In genomic region chr10:86213148-86213547, GRCh38 we compare ENCODE assay signal across 20 cellular contexts.
DNase-seq lines count a peak whose midpoint lies in the region; ATAC-seq, FAIRE-seq and TF ChIP-seq lines count a peak whose summit lies in the region.
"Had no signal": no experiment of that assay in that cellular context is flagged by ENCODE, and none has a peak within 500 bp of the region (broad histone marks: within the 10 kb centered on the region; RNA-seq: fewer than 3 reads in every experiment).

No MANE protein-coding gene starts in this region.

- no peak for FAIRE-seq in HepG2 (lab: Jason Lieb, UNC)
- FAIRE-seq in RCC 7860 (lab: Jason Lieb, UNC) = no peak
- FAIRE-seq: GM12891, GM18507, H54 had no signal

- H3K9me3 ChIP-seq in right lobe of liver = no peaks in the 10 kb centered on the region
- H3K9me3 ChIP-seq in HepG2 (ENCODE audit: low read length) = no peaks in the 10 kb centered on the region
- H3K9me3 ChIP-seq: HAP-1 had no signal

- intact Hi-C loops in right lobe of liver (cut with DNase I) = no loop called here
- intact Hi-C loops in HepG2 (cut with micrococcal nuclease; ENCODE audit: unreplicated experiment) = no loop called here
- intact Hi-C loops in posterior vena cava (cut with DNase I) = no loop called here

- TF ChIP-seq CTCF in right lobe of liver (IDR thresholded peaks at IDR 0.05) (no peak), HepG2 (CRISPR knock-in tag; IDR thresholded peaks at IDR 0.05) (no peak)

- ATAC-seq in right lobe of liver = no peak
- no peak for ATAC-seq in HepG2
- ATAC-seq in HG02763 (IDR thresholded peaks at IDR 0.05; ENCODE audit: unreplicated experiment) = no peak
- ATAC-seq: GM23338 had no signal

- H3K79me2 ChIP-seq in HepG2 (ENCODE audit: insufficient read depth, low read length) = no peaks in the 10 kb centered on the region

- POLR2A ChIA-PET in HepG2 (lab: Yijun Ruan, JAX) = no interaction called here

- DNase-seq in right lobe of liver (peak in 2 of 3 donors; percentile 3 to 31), HepG2 (ENCODE audit: low spot score) (no peak), RCC 7860 (ENCODE audit: low spot score) (peak; percentile 5), posterior vena cava (ENCODE audit: low spot score) (peak; percentile 49), OCI-M1 (lab: John Stamatoyannopoulos, UW) (no peak)
- DNase-seq: 8988T; C1 segment of cervical spinal cord; Calu3; CD4-positive, alpha-beta memory T cell; COR-L47; DMS53; DMS79 treated with DMSO at 0.1 percent for 48 hours; GF-D8; HFFc6 had no signal

- H4K20me1 ChIP-seq in HepG2 (ENCODE audit: insufficient read depth, low read length) = no peaks in the 10 kb centered on the region

- TF ChIP-seq RAD21 in HepG2 (CRISPR knock-in tag; IDR thresholded peaks at IDR 0.05) = no peak

- CTCF ChIA-PET in HepG2 (lab: Yijun Ruan, JAX; ENCODE audit: low intra/inter-chr PET ratio, low total read pairs) = no interaction called here

- WGBS in right lobe of liver (ENCODE audit: insufficient coverage, low coverage, low lambda C conversion rate, missing lambda C conversion rate) = 60% methylated on average over 2 of the region's 7 CpGs
- 4% methylated on average over 6 of the region's 7 CpGs for WGBS in HepG2 (ENCODE audit: low lambda C conversion rate)

- H3K4me1 ChIP-seq in right lobe of liver = no peaks in the 10 kb centered on the region
- peaks cover 14% of the 10 kb centered on the region for H3K4me1 ChIP-seq in HepG2 (ENCODE audit: insufficient read depth, low read length)
- H3K4me1 ChIP-seq: HAP-1 had no signal

- no peak overlapping the region for H2AFZ ChIP-seq in HepG2 (ENCODE audit: low read length)
- H2AFZ ChIP-seq: GM23338 had no signal

- BruUV-seq in HepG2 (replicated peaks; lab: Mats Ljungman, UMichigan) = no TSS peak

- H3K36me3 ChIP-seq in right lobe of liver (no peaks in the 10 kb centered on the region), HepG2 (replicated peaks in 1 of 2; ENCODE audit: control insufficient read depth in 1 of 2, insufficient read depth in 2 of 2, low read length in 2 of 2) (no peaks in the 10 kb centered on the region)
- H3K36me3 ChIP-seq: HAP-1 had no signal

- in situ Hi-C loops in HepG2 (cut with HindIII; ENCODE audit: extremely low pct_ligation_motif_present, low pct_unique_long_range_greater_than_20kb) = no loop called here

- H3K4me3 ChIP-seq in right lobe of liver (no peak overlapping the region), HepG2 (replicated peaks in 1 of 3; ENCODE audit: insufficient read depth in 1 of 3, low read depth in 2 of 3, low read length in 3 of 3) (no peak overlapping the region)
- H3K4me3 ChIP-seq: GM23338, HAP-1 had no signal

- H3K27ac ChIP-seq in right lobe of liver = no peak overlapping the region
- H3K27ac ChIP-seq in HepG2 (ENCODE audit: extremely low read length, insufficient read depth, low read length) = no peak overlapping the region

- no peaks in the 10 kb centered on the region for H3K27me3 ChIP-seq in right lobe of liver
- H3K27me3 ChIP-seq in HepG2 (ENCODE audit: control insufficient read depth in 1 of 2, insufficient read depth in 2 of 2, low read length in 2 of 2) = peaks cover 4 to 6% of the 10 kb centered on the region in 2 experiments; a peak in 1 of 5 replicates

- TF ChIP-seq POLR2A in right lobe of liver (IDR thresholded peaks at IDR 0.05) (no peak), HepG2 (IDR thresholded peaks at IDR 0.05; ENCODE audit: insufficient read depth in 1 of 2, low read depth in 2 of 2, low read length in 2 of 2) (no peak)

- H3K4me2 ChIP-seq in HepG2 (ENCODE audit: low read depth, low read length) = no peak overlapping the region
- H3K4me2 ChIP-seq: GM23338 had no signal

- H3K9ac ChIP-seq in HepG2 (ENCODE audit: insufficient read depth, low read depth, low read length) = no peak overlapping the region

- TF ChIP-seq EP300 in HepG2 (IDR thresholded peaks at IDR 0.05; ENCODE audit: low read depth in 2 of 2, low read length in 2 of 2) = no peak
- no peak for TF ChIP-seq EP300 in HepG2 (CRISPR knock-in tag; IDR thresholded peaks at IDR 0.05; ENCODE audit: borderline replicate concordance)

TF ChIP-seq in HepG2, 621 proteins besides CTCF, POLR2A, EP300 and RAD21:
- no peak for TF ChIP-seq ZNF446 (CRISPR knock-in tag; IDR thresholded peaks at IDR 0.05)
- TF ChIP-seq MIXL1 (CRISPR knock-in tag; IDR thresholded peaks at IDR 0.05) = no peak
- TF ChIP-seq SPEN (CRISPR knock-in tag; IDR thresholded peaks at IDR 0.05; ENCODE audit: low read depth) = no peak
- TF ChIP-seq BCL3 (CRISPR knock-in tag; IDR thresholded peaks at IDR 0.05) = no peak
- no peak for TF ChIP-seq ZNF646 (CRISPR knock-in tag; IDR thresholded peaks at IDR 0.05)

Comparison
In these comparisons a context has a peak if more than half of its experiments do, and no peak if none do; other contexts are left out.
1. DNase-seq: peak in right lobe of liver (2 of 3), RCC 7860 (single experiment) and posterior vena cava (single experiment); none in HepG2 (single experiment) and OCI-M1 (single experiment).